In the genomic region with DNA sequence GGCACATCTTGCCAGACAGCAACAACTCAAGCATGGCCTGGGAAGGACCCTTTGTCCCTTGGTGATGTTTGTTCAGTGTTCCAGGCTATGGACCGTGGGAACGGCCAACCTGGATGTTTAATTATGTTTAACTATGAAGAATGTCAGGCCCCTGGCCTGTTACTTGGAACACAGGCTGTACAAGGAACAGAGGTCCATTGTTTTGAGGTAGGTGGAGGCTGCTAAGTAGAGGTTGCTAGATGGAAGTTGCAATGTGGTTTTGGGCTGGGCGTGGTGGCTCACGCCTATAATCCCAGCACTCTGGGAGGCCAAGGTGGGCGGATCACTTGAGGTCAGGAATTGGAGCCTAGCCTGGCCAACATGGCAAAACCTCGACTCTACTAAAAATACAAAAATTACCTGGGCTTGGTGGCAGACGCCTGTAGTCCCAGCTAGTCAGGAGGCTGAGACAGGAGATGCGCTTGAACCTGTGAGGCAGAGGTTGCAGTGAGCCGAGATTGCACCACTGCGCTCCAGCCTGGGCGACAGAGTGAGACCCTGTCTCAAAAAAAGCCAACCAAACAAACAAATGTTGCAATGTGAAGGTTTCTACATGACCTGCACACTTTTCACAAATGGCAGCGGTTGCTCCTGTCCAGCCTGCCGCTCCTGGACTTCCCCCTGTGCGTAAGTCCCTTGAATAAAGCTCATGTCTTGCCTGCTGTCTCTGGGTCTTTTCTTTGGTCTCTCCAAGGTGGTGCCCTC, we compare ENCODE assay signal across 1 cellular context.
TF ChIP-seq lines count a peak whose summit lies in the region.

No MANE protein-coding gene starts in this region.

TF ChIP-seq in HCT116, 20 proteins besides CTCF, POLR2A, EP300 and RAD21 (continued from another document):
- TF ChIP-seq MAX (IDR thresholded peaks at IDR 0.05) (no peak), ELF1 (IDR thresholded peaks at IDR 0.05; ENCODE audit: borderline replicate concordance, low read depth) (no peak), TCF7L2 (IDR thresholded peaks at IDR 0.05; ENCODE audit: borderline replicate concordance, extremely low read depth, insufficient read depth, insufficient read length) (no peak), ZBTB33 (IDR thresholded peaks at IDR 0.05; ENCODE audit: extremely low read depth, insufficient replicate concordance, low read length) (no peak), YY1 (IDR thresholded peaks at IDR 0.05; ENCODE audit: extremely low read depth, insufficient replicate concordance, low read depth, low read length) (no peak)
